19 cellular contexts compared by ENCODE assay signal in genomic region chr10:95909591-95909990, GRCh38.
"Had no signal": no experiment of that assay in that cellular context is flagged by ENCODE, and none has a peak within 500 bp of the region (broad histone marks: within the 10 kb centered on the region; RNA-seq: fewer than 3 reads in every experiment).

No MANE protein-coding gene starts in this region.

- DNase-seq: activated CD4-positive, alpha-beta memory T cell treated with anti-CD3 and anti-CD28 coated beads for 36 hours; activated CD4-positive, alpha-beta T cell treated with anti-CD3 and anti-CD28 coated beads for 48 hours; activated T-cell treated with anti-CD3 and anti-CD28 coated beads, Interleukin-2, amount 50 U/mL, for 4 hours; anterior cingulate cortex; endodermal cell; foreskin melanocyte; glutamatergic neuron; left ventricle myocardium superior; mucosa of descending colon; retina; stimulated activated CD4-positive, alpha-beta T cell treated with anti-CD3 and anti-CD28 coated beads, Interleukin-4, amount 100 ng/mL, for 24 hours; stimulated activated naive CD8-positive, alpha-beta T cell treated with anti-CD3 and anti-CD28 coated beads, Interleukin-15, amount 100 ng/mL, for 72 hours; substantia nigra; T-helper 9 cell; upper lobe of right lung had no signal

- ATAC-seq: activated T-cell treated with anti-CD3 and anti-CD28 coated beads, Interleukin-2, amount 50 U/mL, for 4 hours; activated T-helper 17 cell treated with anti-CD3 and anti-CD28 coated beads, Interleukin-2, amount 50 U/mL, for 72 hours; left ventricle myocardium superior; mucosa of descending colon; natural killer cell treated with Interleukin-12 subunit alpha and Interleukin-12 subunit beta and Interleukin-15 and Interleukin-18, amount 100 ng/mL, for 72 hours; sciatic nerve; stimulated activated effector memory CD8-positive, alpha-beta T cell treated with anti-CD3 and anti-CD28 coated beads, Interleukin-12 subunit alpha, Interleukin-12 subunit beta, amount 100 ng/mL, for 72 hours; stimulated activated naive CD8-positive, alpha-beta T cell treated with anti-CD3 and anti-CD28 coated beads, Interleukin-15, amount 100 ng/mL, for 72 hours; upper lobe of right lung had no signal
